18 cellular contexts compared by ENCODE assay signal in the genomic region with DNA sequence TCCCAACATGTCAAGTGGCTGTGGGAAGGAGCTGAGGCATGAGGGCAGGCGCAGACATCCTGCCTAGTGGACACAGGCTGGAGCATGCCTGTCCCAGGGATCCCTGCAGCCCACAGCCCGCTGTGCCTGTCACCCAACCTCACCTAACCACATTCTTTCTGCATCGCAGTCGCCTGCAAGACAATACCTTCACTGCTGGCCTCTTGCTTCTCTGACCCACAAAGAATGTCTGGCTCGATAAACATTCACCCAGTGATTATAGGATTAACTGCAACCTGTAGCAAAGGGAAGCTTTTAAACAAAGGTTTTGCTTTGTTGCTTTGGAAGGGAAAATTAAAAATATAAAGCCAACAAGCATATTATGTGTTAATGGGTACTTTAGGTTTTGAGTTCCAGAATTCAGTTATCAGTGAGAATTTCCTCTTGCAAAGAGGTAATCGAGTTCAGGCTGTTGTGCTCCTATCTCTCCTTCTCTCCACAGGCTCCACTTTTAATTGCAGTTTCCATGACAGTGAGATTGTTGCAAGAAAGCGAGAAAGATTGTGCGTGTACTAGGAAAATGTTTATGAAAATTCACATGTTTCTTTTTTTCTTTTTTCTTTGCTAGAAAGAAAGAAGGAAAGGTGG. TPM values are rescaled to one million over a fixed set of nuclear protein-coding genes. Genes with fewer than 3 reads are reported as not detected.
DNase-seq lines count a peak whose midpoint lies in the region; ATAC-seq and TF ChIP-seq lines count a peak whose summit lies in the region.
"Had no signal": no experiment of that assay in that cellular context is flagged by ENCODE, and none has a peak within 500 bp of the region (broad histone marks: within the 10 kb centered on the region; RNA-seq: fewer than 3 reads in every experiment).

No MANE protein-coding gene starts in this region.

- no peaks in the 10 kb centered on the region for H4K20me1 ChIP-seq in H9 (ENCODE audit: control insufficient read depth, insufficient read depth, insufficient read length)
- no peaks in the 10 kb centered on the region for H4K20me1 ChIP-seq in PC-9 (ENCODE audit: insufficient read depth)

- H3K4me2 ChIP-seq in H9 (ENCODE audit: insufficient read depth, insufficient read length, low read length) (peak overlapping the region; percentile 10), PC-9 (peak overlapping the region; percentile 60), trophoblast cell (ENCODE audit: low read length) (peak overlapping the region; percentile 48)

- H4K91ac ChIP-seq in H9 (ENCODE audit: insufficient read length, low read depth, low read length) (no peak overlapping the region), trophoblast cell (ENCODE audit: low read depth, low read length) (no peak overlapping the region)

- CTCF ChIA-PET in PC-9 (lab: Charles Lee): interaction anchor here (0.5 to 1.3 kb wide), 5 partner anchors 14 to 1729 kb away, joined by 3 to 6 read pairs (median 4); a partner anchor contains a TSS

- no peaks in the 10 kb centered on the region for H3K79me1 ChIP-seq in H9 (ENCODE audit: insufficient read depth, low read depth, low read length, poor library complexity, severe bottlenecking)
- peaks cover 11% of the 10 kb centered on the region for H3K79me1 ChIP-seq in trophoblast cell (ENCODE audit: low read length)

- DNase-seq in H9 (peak; percentile 98), PC-9 (peak; percentile 91 to 95), iPS DF 4.7 (ENCODE audit: extremely low read depth, low spot score) (peak; percentile 93), trophoblast cell (peak; percentile 95 to 96), HuH-7.5 (ENCODE audit: low spot score) (no peak), dorsolateral prefrontal cortex (no peak)
- DNase-seq: activated naive CD4-positive, alpha-beta T cell treated with anti-CD3 and anti-CD28 coated beads, Interleukin-2, amount 50 U/mL, for 16 hours; GF-D8; left cardiac atrium; MG63; NCI-H2171 treated with DMSO at 0.1 percent for 48 hours; occipital lobe; stimulated activated CD4-positive, alpha-beta T cell treated with anti-CD3 and anti-CD28 coated beads, Interleukin-2, amount 100 ng/mL, for 24 hours had no signal

- POLR2A ChIA-PET in PC-9 (lab: Charles Lee; ENCODE audit: unreplicated experiment): interaction anchor here (0.6 to 1.3 kb wide), 3 partner anchors 80 to 291 kb away, joined by 3 to 6 read pairs (median 4); no protein-coding TSS in a partner anchor

- H3K9me2 ChIP-seq in PC-9 (ENCODE audit: insufficient read depth): no peaks in the 10 kb centered on the region; the same call in 1 of the 2 replicates

- no peaks in the 10 kb centered on the region for H3K27me3 Mint-ChIP-seq in H9 (ENCODE audit: low read depth)

- H3K23ac ChIP-seq in H9 (ENCODE audit: insufficient read length, low read depth, low read length) (no peak overlapping the region), trophoblast cell (ENCODE audit: low read length) (no peak overlapping the region)

- H3K9ac ChIP-seq in H9 (ENCODE audit: extremely low read depth, insufficient read length, low read length) (no peak overlapping the region), trophoblast cell (ENCODE audit: low read length) (no peak overlapping the region)

- H2BK12ac ChIP-seq in H9 (ENCODE audit: insufficient read length, low read depth, low read length): no peak overlapping the region
- no peak overlapping the region for H2BK12ac ChIP-seq in trophoblast cell (ENCODE audit: low read length)

- no peak overlapping the region for H4K8ac ChIP-seq in H9 (replicated peaks; ENCODE audit: insufficient read length, low read depth, low read length)
- no peak overlapping the region for H4K8ac ChIP-seq in trophoblast cell (ENCODE audit: low read depth, low read length)

- H3K14ac ChIP-seq in H9 (ENCODE audit: insufficient read depth, low read length) (no peak overlapping the region), trophoblast cell (ENCODE audit: low read length) (no peak overlapping the region)

- H3K27me3 ChIP-seq in H9 (ENCODE audit: insufficient read depth, low read length) (no peaks in the 10 kb centered on the region), PC-9 (ENCODE audit: insufficient read depth, low read depth) (no peaks in the 10 kb centered on the region), trophoblast cell (ENCODE audit: insufficient read depth, low read length) (no peaks in the 10 kb centered on the region), dorsolateral prefrontal cortex (no peaks in the 10 kb centered on the region)

- no TSS peak for BruUV-seq in PC-9 (replicated peaks; lab: Mats Ljungman, UMichigan)

- WGBS in H9 (ENCODE audit: extremely low coverage, insufficient read length, low lambda C conversion rate): no CpG with 5 or more reads among the region's 8 CpGs
- no CpG with 5 or more reads among the region's 8 CpGs for WGBS in trophoblast cell (ENCODE audit: extremely low coverage, insufficient coverage, insufficient read length)

- H2BK120ac ChIP-seq in H9 (ENCODE audit: low read depth, low read length, poor library complexity, severe bottlenecking): no peak overlapping the region
- H2BK120ac ChIP-seq in trophoblast cell (ENCODE audit: insufficient read depth, low read length, poor library complexity): no peak overlapping the region

- H2BK20ac ChIP-seq in H9 (ENCODE audit: low read depth, low read length, poor library complexity, severe bottlenecking): no peak overlapping the region

- H3K4me3 ChIP-seq in PC-9: peak overlapping the region; percentile 0; the same call in 1 of the 2 replicates
- no peak overlapping the region for H3K4me3 ChIP-seq in trophoblast cell (ENCODE audit: low read depth, low read length)
- no peak overlapping the region for H3K4me3 ChIP-seq in dorsolateral prefrontal cortex
- H3K4me3 ChIP-seq: MG63 had no signal

- H3K4me1 ChIP-seq in H9 (ENCODE audit: insufficient read depth, low read length): peaks cover 7% of the 10 kb centered on the region
- H3K4me1 ChIP-seq in PC-9 (replicated peaks; ENCODE audit: insufficient read depth): peaks cover 24% of the 10 kb centered on the region
- H3K4me1 ChIP-seq in trophoblast cell (ENCODE audit: control insufficient read depth in 1 of 2, insufficient read depth in 2 of 2, low read length in 2 of 2): peaks cover 9% of the 10 kb centered on the region in 2 experiments

- H3K4me1 Mint-ChIP-seq in H9: peaks cover 30 to 42% of the 10 kb centered on the region in 2 experiments
- H3K4me1 Mint-ChIP-seq: stimulated activated effector memory CD8-positive, alpha-beta T cell treated with anti-CD3 and anti-CD28 coated beads, Interleukin-12 subunit alpha, Interleukin-12 subunit beta, amount 100 ng/mL, for 72 hours had no signal

- H3K9me3 Mint-ChIP-seq in H9: peaks cover 4 to 11% of the 10 kb centered on the region in 2 experiments
- H3K9me3 Mint-ChIP-seq: stimulated activated effector memory CD8-positive, alpha-beta T cell treated with anti-CD3 and anti-CD28 coated beads, Interleukin-12 subunit alpha, Interleukin-12 subunit beta, amount 100 ng/mL, for 72 hours had no signal

- H3K18ac ChIP-seq in H9 (ENCODE audit: insufficient read length, low read depth, low read length) (no peak overlapping the region), trophoblast cell (ENCODE audit: low read length) (no peak overlapping the region)

- no peak overlapping the region for H3T11ph ChIP-seq in H9 (ENCODE audit: low read length)

- H3K4me3 Mint-ChIP-seq in H9: peak overlapping the region; percentile 5 to 6; a peak in 3 of 5 replicates
- H3K4me3 Mint-ChIP-seq: stimulated activated effector memory CD8-positive, alpha-beta T cell treated with anti-CD3 and anti-CD28 coated beads, Interleukin-12 subunit alpha, Interleukin-12 subunit beta, amount 100 ng/mL, for 72 hours had no signal

- H3K9me3 ChIP-seq in H9 (ENCODE audit: control insufficient read depth, low read depth, low read length) (no peaks in the 10 kb centered on the region), PC-9 (ENCODE audit: insufficient read depth, low read depth) (0 out of 2 replicates have a peak, but pooled peaks cover 3% of the 10 kb centered on the region), trophoblast cell (ENCODE audit: insufficient read depth, low read depth, low read length) (no peaks in the 10 kb centered on the region)
- H3K9me3 ChIP-seq: MG63 had no signal

- H3K79me2 ChIP-seq in H9 (ENCODE audit: insufficient read depth, low read length) (no peaks in the 10 kb centered on the region), PC-9 (ENCODE audit: low read depth) (no peaks in the 10 kb centered on the region), trophoblast cell (ENCODE audit: control insufficient read depth, insufficient read depth, low read length, poor library complexity) (peaks cover 3% of the 10 kb centered on the region)

- H2BK5ac ChIP-seq in H9 (ENCODE audit: insufficient read length, low read length) (no peak overlapping the region), trophoblast cell (ENCODE audit: low read depth, low read length, poor library complexity) (no peak overlapping the region)

- H3K27ac Mint-ChIP-seq in H9: peak overlapping the region; percentile 97 to 99 (median 97)
- H3K27ac Mint-ChIP-seq: stimulated activated effector memory CD8-positive, alpha-beta T cell treated with anti-CD3 and anti-CD28 coated beads, Interleukin-12 subunit alpha, Interleukin-12 subunit beta, amount 100 ng/mL, for 72 hours had no signal

- peaks cover 12% of the 10 kb centered on the region for H3F3A ChIP-seq in PC-9 (ENCODE audit: insufficient read depth, low read depth)

- no peak overlapping the region for H4K5ac ChIP-seq in H9 (ENCODE audit: insufficient read length, low read depth, low read length)

- H2AFZ ChIP-seq in H9 (ENCODE audit: low read length) (no peak overlapping the region), PC-9 (no peak overlapping the region; the same call in 1 of the 2 replicates), trophoblast cell (ENCODE audit: insufficient read depth, low read length, poor library complexity) (no peak overlapping the region)

- H3K23me2 ChIP-seq in H9 (ENCODE audit: insufficient read length, low read depth, low read length, poor library complexity, severe bottlenecking): no peaks in the 10 kb centered on the region

- no peak overlapping the region for H2AK5ac ChIP-seq in H9 (ENCODE audit: insufficient read length, low read length)
- no peak overlapping the region for H2AK5ac ChIP-seq in trophoblast cell (ENCODE audit: low read length)

- H3K4ac ChIP-seq in H9 (ENCODE audit: low read depth, low read length) (no peak overlapping the region), trophoblast cell (ENCODE audit: low read depth, low read length) (no peak overlapping the region)

- peaks cover 4 to 25% (median 8%) of the 10 kb centered on the region in 3 experiments; a peak in 6 of 7 replicates for H3K36me3 Mint-ChIP-seq in H9 (ENCODE audit: insufficient read depth in 1 of 3, low read depth in 3 of 3)
- H3K36me3 Mint-ChIP-seq: stimulated activated effector memory CD8-positive, alpha-beta T cell treated with anti-CD3 and anti-CD28 coated beads, Interleukin-12 subunit alpha, Interleukin-12 subunit beta, amount 100 ng/mL, for 72 hours had no signal

- H3K36me3 ChIP-seq in PC-9 (ENCODE audit: low read depth): no peaks in the 10 kb centered on the region
- no peaks in the 10 kb centered on the region for H3K36me3 ChIP-seq in trophoblast cell (ENCODE audit: control insufficient read depth in 1 of 2, insufficient read depth in 2 of 2, low read length in 2 of 2)
- H3K36me3 ChIP-seq: MG63 had no signal

- ATAC-seq in HG03439 (IDR thresholded peaks at IDR 0.05; ENCODE audit: unreplicated experiment) (no peak), HG02938 (IDR thresholded peaks at IDR 0.05; ENCODE audit: unreplicated experiment) (no peak)
- ATAC-seq: left cardiac atrium; stimulated activated effector memory CD8-positive, alpha-beta T cell treated with anti-CD3 and anti-CD28 coated beads, Interleukin-12 subunit alpha, Interleukin-12 subunit beta, amount 100 ng/mL, for 72 hours had no signal

- H3K27ac ChIP-seq in H9 (ENCODE audit: insufficient read length, low read depth, low read length) (peak overlapping the region; percentile 92), PC-9 (peak overlapping the region; percentile 54), trophoblast cell (ENCODE audit: low read depth, low read length) (peak overlapping the region; percentile 91), dorsolateral prefrontal cortex (no peak overlapping the region)

- H4K12ac ChIP-seq in trophoblast cell (ENCODE audit: low read depth, low read length): no peak overlapping the region

- H3K56ac ChIP-seq in H9 (ENCODE audit: insufficient read length, low read depth, low read length): no peak overlapping the region

- TF ChIP-seq CTCF in H9 (conservative IDR thresholded peaks at IDR 0.05): no peak
- TF ChIP-seq CTCF in PC-9 (conservative IDR thresholded peaks at IDR 0.05): no peak
- TF ChIP-seq CTCF in dorsolateral prefrontal cortex (IDR thresholded peaks at IDR 0.05 in 54 of 56, conservative IDR thresholded peaks at IDR 0.05 in 2 of 56; ENCODE audit: low read depth in 1 of 56, partially characterized antibody in 56 of 56): no peak

- intact Hi-C loops in PC-9 (cut with micrococcal nuclease; ENCODE audit: unreplicated experiment): loop anchor here (1.0 kb wide), 5 partner anchors 13 to 296 kb away; a partner anchor contains a TSS
- intact Hi-C loops in dorsolateral prefrontal cortex (cut with DNase I): no loop called here

- H2BK15ac ChIP-seq in H9 (ENCODE audit: low read depth, low read length): no peak overlapping the region

RNA-seq across cellular contexts. Expression of a gene that starts 40.0 kb away (rescaled TPM):
- 1.1 and 1.4 TPM in 2 replicates for total RNA-seq in H9 (2021)
- total RNA-seq in PC-9 (2021): not detected in 2 replicates
- polyA plus RNA-seq in trophoblast cell (2013): not detected in 2 replicates
- under 1 TPM in 117 of 120 experiments, not detected in 3; 0.11 to 0.98 (median 0.41) TPM for total RNA-seq in dorsolateral prefrontal cortex
- total RNA-seq: fibroblast of villous mesenchyme, left cardiac atrium had no signal
- polyA plus RNA-seq: BJ had no signal

Comparison
In these comparisons a context has a peak if more than half of its experiments do, and no peak if none do; other contexts are left out.
1. DNase-seq: peak in H9 (single experiment), PC-9 (2 of 2), iPS DF 4.7 (single experiment) and trophoblast cell (2 of 2); none in HuH-7.5 (single experiment) and dorsolateral prefrontal cortex (0 of 10).
2. H3K27ac ChIP-seq: peak in H9 (single experiment), PC-9 (single experiment) and trophoblast cell (single experiment); none in dorsolateral prefrontal cortex (0 of 59).
3. H3K4me2 ChIP-seq: peak in every context shown above with its lines; median percentile 60 in PC-9; 48 in trophoblast cell; 10 in H9.